Comparison of ENCODE assay signal across 1 cellular context in the genomic region with DNA sequence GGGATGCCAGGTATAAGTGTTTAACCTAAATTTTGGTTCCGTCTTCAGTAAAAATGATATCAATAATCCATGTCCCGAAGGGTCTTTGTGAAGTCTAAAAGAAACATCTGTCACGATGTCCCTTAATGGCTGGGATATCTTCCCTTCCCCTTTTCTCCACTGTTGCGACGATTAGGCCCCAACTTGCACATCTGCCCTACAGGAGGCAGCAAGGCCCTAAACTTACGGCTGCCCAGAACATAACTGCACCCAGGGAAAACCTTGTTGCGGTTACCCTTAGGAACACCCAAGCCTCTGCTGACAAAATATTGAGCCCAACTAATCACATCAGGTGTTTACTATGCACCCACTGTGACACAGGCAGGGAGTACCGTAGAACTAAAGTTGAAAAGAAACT.
TF ChIP-seq lines count a peak whose summit lies in the region.

No MANE protein-coding gene starts in this region.

TF ChIP-seq in K562, 482 proteins besides CTCF, POLR2A, EP300 and RAD21 (continued from another document):
- TF ChIP-seq, protein P1, sequence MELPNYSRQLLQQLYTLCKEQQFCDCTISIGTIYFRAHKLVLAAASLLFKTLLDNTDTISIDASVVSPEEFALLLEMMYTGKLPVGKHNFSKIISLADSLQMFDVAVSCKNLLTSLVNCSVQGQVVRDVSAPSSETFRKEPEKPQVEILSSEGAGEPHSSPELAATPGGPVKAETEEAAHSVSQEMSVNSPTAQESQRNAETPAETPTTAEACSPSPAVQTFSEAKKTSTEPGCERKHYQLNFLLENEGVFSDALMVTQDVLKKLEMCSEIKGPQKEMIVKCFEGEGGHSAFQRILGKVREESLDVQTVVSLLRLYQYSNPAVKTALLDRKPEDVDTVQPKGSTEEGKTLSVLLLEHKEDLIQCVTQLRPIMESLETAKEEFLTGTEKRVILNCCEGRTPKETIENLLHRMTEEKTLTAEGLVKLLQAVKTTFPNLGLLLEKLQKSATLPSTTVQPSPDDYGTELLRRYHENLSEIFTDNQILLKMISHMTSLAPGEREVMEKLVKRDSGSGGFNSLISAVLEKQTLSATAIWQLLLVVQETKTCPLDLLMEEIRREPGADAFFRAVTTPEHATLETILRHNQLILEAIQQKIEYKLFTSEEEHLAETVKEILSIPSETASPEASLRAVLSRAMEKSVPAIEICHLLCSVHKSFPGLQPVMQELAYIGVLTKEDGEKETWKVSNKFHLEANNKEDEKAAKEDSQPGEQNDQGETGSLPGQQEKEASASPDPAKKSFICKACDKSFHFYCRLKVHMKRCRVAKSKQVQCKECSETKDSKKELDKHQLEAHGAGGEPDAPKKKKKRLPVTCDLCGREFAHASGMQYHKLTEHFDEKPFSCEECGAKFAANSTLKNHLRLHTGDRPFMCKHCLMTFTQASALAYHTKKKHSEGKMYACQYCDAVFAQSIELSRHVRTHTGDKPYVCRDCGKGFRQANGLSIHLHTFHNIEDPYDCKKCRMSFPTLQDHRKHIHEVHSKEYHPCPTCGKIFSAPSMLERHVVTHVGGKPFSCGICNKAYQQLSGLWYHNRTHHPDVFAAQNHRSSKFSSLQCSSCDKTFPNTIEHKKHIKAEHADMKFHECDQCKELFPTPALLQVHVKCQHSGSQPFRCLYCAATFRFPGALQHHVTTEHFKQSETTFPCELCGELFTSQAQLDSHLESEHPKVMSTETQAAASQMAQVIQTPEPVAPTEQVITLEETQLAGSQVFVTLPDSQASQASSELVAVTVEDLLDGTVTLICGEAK (IDR thresholded peaks at IDR 0.05), result no peak
- TF ChIP-seq, protein P1 (CRISPR knock-in tag; IDR thresholded peaks at IDR 0.05), result no peak
- peak; percentile 81 for TF ChIP-seq SPI1 (IDR thresholded peaks at IDR 0.05; ENCODE audit: borderline replicate concordance, low read depth, low read length)
- TF ChIP-seq ZNF780A (CRISPR knock-in tag; IDR thresholded peaks at IDR 0.05), result no peak
- TF ChIP-seq FOXK2 (conservative IDR thresholded peaks at IDR 0.05 in 1 of 2, IDR thresholded peaks at IDR 0.05 in 1 of 2; ENCODE audit: low read depth in 2 of 2), result 0 out of 4 replicates have a peak, but pooled peaks of 1 of the 2 experiments have one; percentile 67
- 0 out of 2 replicates have a peak, but pooled peaks have one; percentile 20 for TF ChIP-seq RFX1 (IDR thresholded peaks at IDR 0.05)
- TF ChIP-seq, protein P2, sequence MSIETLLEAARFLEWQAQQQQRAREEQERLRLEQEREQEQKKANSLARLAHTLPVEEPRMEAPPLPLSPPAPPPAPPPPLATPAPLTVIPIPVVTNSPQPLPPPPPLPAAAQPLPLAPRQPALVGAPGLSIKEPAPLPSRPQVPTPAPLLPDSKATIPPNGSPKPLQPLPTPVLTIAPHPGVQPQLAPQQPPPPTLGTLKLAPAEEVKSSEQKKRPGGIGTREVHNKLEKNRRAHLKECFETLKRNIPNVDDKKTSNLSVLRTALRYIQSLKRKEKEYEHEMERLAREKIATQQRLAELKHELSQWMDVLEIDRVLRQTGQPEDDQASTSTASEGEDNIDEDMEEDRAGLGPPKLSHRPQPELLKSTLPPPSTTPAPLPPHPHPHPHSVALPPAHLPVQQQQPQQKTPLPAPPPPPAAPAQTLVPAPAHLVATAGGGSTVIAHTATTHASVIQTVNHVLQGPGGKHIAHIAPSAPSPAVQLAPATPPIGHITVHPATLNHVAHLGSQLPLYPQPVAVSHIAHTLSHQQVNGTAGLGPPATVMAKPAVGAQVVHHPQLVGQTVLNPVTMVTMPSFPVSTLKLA (conservative IDR thresholded peaks at IDR 0.05), result peak; percentile 63 to 65; a peak in 2 of 4 replicates
